ENCODE assay signal across 8 cellular contexts in genomic region chr7:103344453-103345149, GRCh38. TPM values are rescaled to one million over a fixed set of nuclear protein-coding genes. Genes with fewer than 3 reads are reported as not detected.
DNase-seq lines count a peak whose midpoint lies in the region; ATAC-seq and TF ChIP-seq lines count a peak whose summit lies in the region.

DNAJC2 (minus strand) TSS chr7:103344767; CDS start chr7:103344622, 145 bp downstream.

- CTCF ChIA-PET in PC-9 (lab: Charles Lee), result no interaction called here

- peak within 1 kb of the TSS; percentile 76 for H3K27ac ChIP-seq in PC-9
- peak within 1 kb of the TSS; percentile 68 to 87 for H3K27ac ChIP-seq in esophagus (ENCODE audit: low read depth in 2 of 2, low read length in 1 of 2)

- POLR2A ChIA-PET in PC-9 (lab: Charles Lee; ENCODE audit: unreplicated experiment), result no interaction called here

- TF ChIP-seq RAD21 in Ishikawa (IDR thresholded peaks at IDR 0.05; ENCODE audit: low read depth), result no peak

- H3K27me3 ChIP-seq in PC-9 (ENCODE audit: insufficient read depth, low read depth) (no peaks in the 10 kb centered on the region), esophagus (ENCODE audit: control insufficient read depth in 1 of 2, insufficient read depth in 2 of 2, low read length in 2 of 2) (no peaks in the 10 kb centered on the region), mucosa of stomach (ENCODE audit: control insufficient read depth, insufficient read depth, low read length) (no peaks in the 10 kb centered on the region)

- peak within 1 kb of the TSS; percentile 90 for H3K9ac ChIP-seq in mucosa of stomach (ENCODE audit: low read length)

- peak; percentile 72 for ATAC-seq in GM21576 (IDR thresholded peaks at IDR 0.05; ENCODE audit: unreplicated experiment)

- DNase-seq in DMS153 treated with DMSO at 0.1 percent for 48 hours (lab: John Stamatoyannopoulos, UW; ENCODE audit: unreplicated experiment), result peak; percentile 79
- peak; percentile 82 to 85 for DNase-seq in PC-9
- DNase-seq in activated T-cell treated with anti-CD3 and anti-CD28 coated beads, Interleukin-2, amount 50 U/mL, for 1 hour, result peak; percentile 81
- peak; percentile 88 for DNase-seq in stimulated activated CD8-positive, alpha-beta memory T cell treated with anti-CD3 and anti-CD28 coated beads, Interleukin-4, amount 100 ng/mL, for 48 hours

- 7 to 8% methylated on average over 40 to 43 of the region's 43 CpGs for WGBS in esophagus, 2 donors

- peaks cover 79% of the 10 kb centered on the region for H3K79me2 ChIP-seq in PC-9 (ENCODE audit: low read depth)

- H3K36me3 ChIP-seq in PC-9 (ENCODE audit: low read depth), result peaks cover 21% of the 10 kb centered on the region
- peaks cover 4 to 6% of the 10 kb centered on the region in 2 donors for H3K36me3 ChIP-seq in esophagus (ENCODE audit: control insufficient read depth in 2 of 2, insufficient read depth in 2 of 2, low read length in 1 of 2)
- H3K36me3 ChIP-seq in mucosa of stomach (ENCODE audit: control insufficient read depth, insufficient read depth, low read length), result no peaks in the 10 kb centered on the region

- H3F3A ChIP-seq in PC-9 (ENCODE audit: insufficient read depth, low read depth), result peaks cover 4% of the 10 kb centered on the region

- H3K4me1 ChIP-seq in PC-9 (replicated peaks; ENCODE audit: insufficient read depth) (peaks cover 37% of the 10 kb centered on the region), esophagus (ENCODE audit: control insufficient read depth in 2 of 2, insufficient read depth in 2 of 2, low read length in 1 of 2) (peaks cover 0 to 3% of the 10 kb centered on the region in 2 donors), mucosa of stomach (ENCODE audit: control insufficient read depth, insufficient read depth, low read length) (no peaks in the 10 kb centered on the region)

- TF ChIP-seq CTCF in PC-9 (conservative IDR thresholded peaks at IDR 0.05), result no peak

- H3K4me3 ChIP-seq in PC-9 (peak within 1 kb of the TSS; percentile 95), esophagus (ENCODE audit: low read depth in 1 of 2, low read length in 2 of 2) (peak within 1 kb of the TSS; percentile 89 to 92), mucosa of stomach (ENCODE audit: low read length) (peak within 1 kb of the TSS; percentile 89)

- TF ChIP-seq EP300 in Ishikawa (IDR thresholded peaks at IDR 0.05; ENCODE audit: borderline replicate concordance), result peak; percentile 35; the same call in 1 of the 2 replicates

- H3K9me3 ChIP-seq in PC-9 (ENCODE audit: insufficient read depth, low read depth) (no peaks in the 10 kb centered on the region), esophagus (ENCODE audit: control insufficient read depth in 2 of 2, insufficient read depth in 1 of 2, low read depth in 1 of 2, low read length in 1 of 2) (no peaks in the 10 kb centered on the region), mucosa of stomach (ENCODE audit: control insufficient read depth, low read length) (no peaks in the 10 kb centered on the region)

- intact Hi-C loops in PC-9 (cut with micrococcal nuclease; ENCODE audit: unreplicated experiment), result loop anchor here (1.0 kb wide), 1 partner anchor 47 kb away; the partner anchor contains the start of gene PMPCB

- peak within 1 kb of the TSS; percentile 97 for H2AFZ ChIP-seq in PC-9

- peak within 1 kb of the TSS; percentile 98 for H3K4me2 ChIP-seq in PC-9

- no TSS peak for BruUV-seq in PC-9 (replicated peaks; lab: Mats Ljungman, UMichigan)

- H4K20me1 ChIP-seq in PC-9 (ENCODE audit: insufficient read depth), result peaks cover 22% of the 10 kb centered on the region

- no peaks in the 10 kb centered on the region for H3K9me2 ChIP-seq in PC-9 (ENCODE audit: insufficient read depth)

TF ChIP-seq in Ishikawa, 13 proteins besides CTCF, POLR2A, EP300 and RAD21:
- TF ChIP-seq TEAD4 (IDR thresholded peaks at IDR 0.05) (no peak), TAF1 (IDR thresholded peaks at IDR 0.05; ENCODE audit: low read depth) (peak; percentile 81), EGR1 (IDR thresholded peaks at IDR 0.05) (peak; percentile 91), REST (IDR thresholded peaks at IDR 0.05; ENCODE audit: low read depth) (no peak), ZBTB7A (IDR thresholded peaks at IDR 0.05; ENCODE audit: low read depth) (no peak), CEBPB (IDR thresholded peaks at IDR 0.05) (no peak), CREB1 (IDR thresholded peaks at IDR 0.05; ENCODE audit: low read depth) (peak; percentile 67), TCF12 (IDR thresholded peaks at IDR 0.05; ENCODE audit: low read depth) (peak; percentile 71; the same call in 1 of the 2 replicates), MAX (IDR thresholded peaks at IDR 0.05) (peak; percentile 97), FOXM1 (IDR thresholded peaks at IDR 0.05; ENCODE audit: borderline replicate concordance, low read depth) (no peak), NFIC (IDR thresholded peaks at IDR 0.05) (0 out of 2 replicates have a peak, but pooled peaks have one; percentile 21), YY1 (IDR thresholded peaks at IDR 0.05; ENCODE audit: low read depth) (peak; percentile 78)
- TF ChIP-seq, protein P1, sequence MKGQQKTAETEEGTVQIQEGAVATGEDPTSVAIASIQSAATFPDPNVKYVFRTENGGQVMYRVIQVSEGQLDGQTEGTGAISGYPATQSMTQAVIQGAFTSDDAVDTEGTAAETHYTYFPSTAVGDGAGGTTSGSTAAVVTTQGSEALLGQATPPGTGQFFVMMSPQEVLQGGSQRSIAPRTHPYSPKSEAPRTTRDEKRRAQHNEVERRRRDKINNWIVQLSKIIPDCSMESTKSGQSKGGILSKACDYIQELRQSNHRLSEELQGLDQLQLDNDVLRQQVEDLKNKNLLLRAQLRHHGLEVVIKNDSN (IDR thresholded peaks at IDR 0.05), result peak; percentile 70

RNA-seq across cellular contexts. Expression of gene DNAJC2, which starts in this region (rescaled TPM):
- 37.8 and 42.2 TPM in 2 replicates for total RNA-seq in PC-9 (2021)
- polyA plus RNA-seq in esophagus, result 10 to 100 TPM; 15.6 to 18.5 TPM

Comparison
In these comparisons a context has a peak if more than half of its experiments do, and no peak if none do; other contexts are left out.
1. Peak in every context shown above with its lines: DNase-seq, ATAC-seq, H3K4me3 ChIP-seq and H3K27ac ChIP-seq.